In the genomic region with DNA sequence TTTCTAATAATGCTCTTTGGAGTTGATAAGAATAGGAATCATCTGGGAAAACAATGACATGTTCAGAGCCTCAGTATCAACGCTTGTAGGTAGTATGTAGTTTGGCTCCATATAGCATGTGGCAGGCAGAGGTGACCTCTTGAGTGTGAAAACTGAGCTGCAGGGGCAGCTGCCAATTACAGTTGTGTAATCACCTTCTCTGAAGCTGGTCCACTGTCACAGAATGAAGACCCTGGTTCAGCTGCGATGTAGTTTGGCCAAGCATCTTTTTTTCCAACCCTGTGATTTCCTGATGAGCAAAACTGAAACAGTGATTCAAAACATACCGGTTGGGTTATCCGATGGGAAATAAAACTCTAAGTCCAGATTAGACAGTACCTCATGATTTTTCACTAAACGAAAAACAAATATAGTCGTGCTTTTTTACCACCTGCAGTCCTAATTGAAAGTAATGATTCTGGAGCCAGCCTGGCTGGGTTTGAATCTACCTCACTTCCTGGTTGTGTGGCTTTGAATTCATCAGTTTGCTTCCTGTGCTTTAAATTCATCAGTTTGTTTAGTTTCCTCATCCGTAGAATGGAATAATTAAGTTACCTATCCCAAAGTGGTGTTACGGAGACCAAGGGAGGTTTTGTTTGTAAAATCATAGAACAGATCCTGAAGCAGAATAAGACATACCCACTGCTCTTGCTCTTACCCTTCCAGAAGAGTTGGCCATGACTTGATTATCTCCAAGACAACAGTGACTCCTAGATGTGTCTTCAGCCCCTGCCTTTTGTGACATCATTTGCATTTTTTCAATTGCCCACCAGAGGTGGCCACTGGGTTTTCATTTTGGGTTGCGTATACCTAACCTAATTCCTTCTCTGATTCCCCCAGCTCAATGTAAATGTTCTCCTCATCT, we compare ENCODE assay signal across 20 cellular contexts.
A peak's percentile ranks its signal among the peaks of the same experiment; 100 is the strongest.
DNase-seq lines count a peak whose midpoint lies in the region; ATAC-seq and TF ChIP-seq lines count a peak whose summit lies in the region.
"Had no signal": no experiment of that assay in that cellular context is flagged by ENCODE, and none has a peak within 500 bp of the region (broad histone marks: within the 10 kb centered on the region; RNA-seq: fewer than 3 reads in every experiment).

No MANE protein-coding gene starts in this region.

- no peak for TF ChIP-seq CTCF in CD4-positive, alpha-beta T cell (IDR thresholded peaks at IDR 0.05)
- peak; percentile 39 for TF ChIP-seq CTCF in GM10248 (IDR thresholded peaks at IDR 0.05; ENCODE audit: control extremely low read depth, extremely low read depth, low read depth, missing control alignments)
- TF ChIP-seq CTCF in OCI-LY1 (IDR thresholded peaks at IDR 0.05; ENCODE audit: low read length): 0 out of 2 replicates have a peak, but pooled peaks have one; percentile 6

- peak overlapping the region; percentile 58 for H3K4me3 Mint-ChIP-seq in CD4-positive, alpha-beta T cell
- H3K4me3 Mint-ChIP-seq in effector memory CD8-positive, alpha-beta T cell: peak overlapping the region; percentile 37 to 50
- H3K4me3 Mint-ChIP-seq: brain, neural crest cell had no signal

- H3K79me2 ChIP-seq in OCI-LY1 (ENCODE audit: insufficient read depth, low read length): no peaks in the 10 kb centered on the region

- no peak overlapping the region for H2AFZ ChIP-seq in OCI-LY1 (ENCODE audit: low read length)
- H2AFZ ChIP-seq: GM23248 had no signal

- H3K9me3 Mint-ChIP-seq in CD4-positive, alpha-beta T cell: no peaks in the 10 kb centered on the region
- H3K9me3 Mint-ChIP-seq in effector memory CD8-positive, alpha-beta T cell: no peaks in the 10 kb centered on the region

- H3K36me3 Mint-ChIP-seq in CD4-positive, alpha-beta T cell (ENCODE audit: low read depth): no peaks in the 10 kb centered on the region
- H3K36me3 Mint-ChIP-seq in effector memory CD8-positive, alpha-beta T cell (ENCODE audit: insufficient read depth): no peaks in the 10 kb centered on the region

- ATAC-seq in CD4-positive, alpha-beta T cell (ENCODE audit: poor library complexity): peak; percentile 72
- peak; percentile 48 for ATAC-seq in effector memory CD8-positive, alpha-beta T cell (replicated peaks)
- ATAC-seq in HG03565 (IDR thresholded peaks at IDR 0.05; ENCODE audit: unreplicated experiment) (no peak), GM18505 (IDR thresholded peaks at IDR 0.05; ENCODE audit: unreplicated experiment) (no peak)
- ATAC-seq: PC-3 had no signal

- TF ChIP-seq POLR2A in GM18505 (IDR thresholded peaks at IDR 0.05; ENCODE audit: borderline replicate concordance, extremely low read depth, insufficient read depth, insufficient read length): no peak

- POLR2A ChIA-PET in CD4-positive, alpha-beta T cell (lab: Charles Lee): interaction anchor here (1.0 to 5.5 kb wide), 5 partner anchors 40 to 74 kb away, joined by 3 to 29 read pairs (median 4); no protein-coding TSS in a partner anchor
- POLR2A ChIA-PET in GM10248 (lab: Yijun Ruan, JAX): no interaction called here

- H3K4me1 ChIP-seq in OCI-LY1 (ENCODE audit: insufficient read depth, low read length, severe bottlenecking): no peaks in the 10 kb centered on the region
- H3K4me1 ChIP-seq: transverse colon had no signal

- no peak overlapping the region for H3K4me3 ChIP-seq in OCI-LY1 (ENCODE audit: low read depth, low read length, poor library complexity, severe bottlenecking)
- H3K4me3 ChIP-seq: BLaER1, GM23248, left ventricle myocardium inferior, right atrium auricular region, transverse colon had no signal

- H4K20me1 ChIP-seq in OCI-LY1 (ENCODE audit: insufficient read depth, low read length): no peaks in the 10 kb centered on the region
- H4K20me1 ChIP-seq: BLaER1 had no signal

- no peak overlapping the region for H3K27ac ChIP-seq in CD4-positive, alpha-beta T cell (ENCODE audit: low read depth, low read length)
- no peak overlapping the region for H3K27ac ChIP-seq in OCI-LY1 (ENCODE audit: low read depth, low read length, poor library complexity, severe bottlenecking)
- H3K27ac ChIP-seq: BLaER1, GM23248, left ventricle myocardium inferior, right atrium auricular region, transverse colon had no signal

- H3K9me2 ChIP-seq in OCI-LY1 (ENCODE audit: low read depth, low read length): no peaks in the 10 kb centered on the region

- H3K36me3 ChIP-seq in OCI-LY1 (ENCODE audit: insufficient read depth, low read length): no peaks in the 10 kb centered on the region
- H3K36me3 ChIP-seq: BLaER1, left ventricle myocardium inferior, right atrium auricular region, transverse colon had no signal

- H3K27me3 ChIP-seq in CD4-positive, alpha-beta T cell (ENCODE audit: control insufficient read depth, insufficient read depth, low read length): no peaks in the 10 kb centered on the region
- no peaks in the 10 kb centered on the region for H3K27me3 ChIP-seq in OCI-LY1 (ENCODE audit: insufficient read depth, low read length)
- H3K27me3 ChIP-seq: BLaER1, right atrium auricular region, transverse colon had no signal

- no peak overlapping the region for H3K4me2 ChIP-seq in OCI-LY1 (ENCODE audit: low read length)
- H3K4me2 ChIP-seq: BLaER1 had no signal

- no peaks in the 10 kb centered on the region for H3K27me3 Mint-ChIP-seq in CD4-positive, alpha-beta T cell
- peaks cover 10 to 11% of the 10 kb centered on the region in 2 donors for H3K27me3 Mint-ChIP-seq in effector memory CD8-positive, alpha-beta T cell
- H3K27me3 Mint-ChIP-seq: brain had no signal

- no peaks in the 10 kb centered on the region for H3K9me3 ChIP-seq in CD4-positive, alpha-beta T cell (ENCODE audit: control insufficient read depth, low read length)
- no peaks in the 10 kb centered on the region for H3K9me3 ChIP-seq in OCI-LY1 (ENCODE audit: low read length)
- H3K9me3 ChIP-seq: right atrium auricular region, transverse colon had no signal

- peaks cover 32% of the 10 kb centered on the region for H3K4me1 Mint-ChIP-seq in CD4-positive, alpha-beta T cell (ENCODE audit: low read depth)
- H3K4me1 Mint-ChIP-seq in effector memory CD8-positive, alpha-beta T cell (ENCODE audit: low read depth in 2 of 2): peaks cover 7 to 12% of the 10 kb centered on the region in 2 donors

- H3F3A ChIP-seq in OCI-LY1 (ENCODE audit: insufficient read depth, low read length): no peaks in the 10 kb centered on the region

- no peak for DNase-seq in CD4-positive, alpha-beta T cell
- no peak for DNase-seq in GM10248 (ENCODE audit: extremely low spot score)
- DNase-seq in effector memory CD8-positive, alpha-beta T cell: no peak
- no peak for DNase-seq in posterior vena cava (ENCODE audit: low spot score)
- DNase-seq in DMS53 treated with DMSO at 0.1 percent for 48 hours (lab: John Stamatoyannopoulos, UW; ENCODE audit: unreplicated experiment): no peak
- DNase-seq: activated CD4-positive, CD25-positive, alpha-beta regulatory T cell treated with anti-CD3 and anti-CD28 coated beads, Interleukin-2, amount 50 U/mL, for 72 hours; activated effector memory CD4-positive, alpha-beta T cell treated with Interleukin-2 at 50 U/mL for 16 hours; GM23248; left ventricle myocardium inferior; NCI-H1417; PC-3; stimulated activated CD4-positive, alpha-beta T cell treated with anti-CD3 and anti-CD28 coated beads, Interleukin-1b, Interleukin-23, amount 100 ng/mL, for 48 hours; transverse colon had no signal

- intact Hi-C loops in CD4-positive, alpha-beta T cell (cut with DNase I, micrococcal nuclease): no loop called here
- intact Hi-C loops in posterior vena cava (cut with DNase I): no loop called here

- no peak overlapping the region for H3K9ac ChIP-seq in OCI-LY1 (ENCODE audit: low read length)
- H3K9ac ChIP-seq: BLaER1, GM23248 had no signal

- CTCF ChIA-PET in CD4-positive, alpha-beta T cell (lab: Charles Lee): interaction anchor here (1.0 to 1.7 kb wide), 2 partner anchors 69 to 134 kb away, joined by 3 to 4 read pairs; no protein-coding TSS in a partner anchor
- CTCF ChIA-PET in GM10248 (lab: Yijun Ruan, JAX): interaction anchor here (1.0 kb wide), 1 partner anchor 8 kb away, joined by 4 read pairs; no protein-coding TSS in a partner anchor

- H3K27ac Mint-ChIP-seq in CD4-positive, alpha-beta T cell: peak overlapping the region; percentile 72
- H3K27ac Mint-ChIP-seq in effector memory CD8-positive, alpha-beta T cell: peak overlapping the region; percentile 18 to 87

Comparison
In these comparisons a context has a peak if more than half of its experiments do, and no peak if none do; other contexts are left out.
1. ATAC-seq: peak in CD4-positive, alpha-beta T cell (single experiment) and effector memory CD8-positive, alpha-beta T cell (single experiment); none in HG03565 (single experiment) and GM18505 (single experiment).